In genomic region chr5:74386571-74387334, GRCh38 we compare ENCODE assay signal across 21 cellular contexts.
DNase-seq lines count a peak whose midpoint lies in the region; ATAC-seq, FAIRE-seq and TF ChIP-seq lines count a peak whose summit lies in the region.
"Had no signal": no experiment of that assay in that cellular context is flagged by ENCODE, and none has a peak within 500 bp of the region (broad histone marks: within the 10 kb centered on the region; RNA-seq: fewer than 3 reads in every experiment).

No MANE protein-coding gene starts in this region.

- H4K20me1 ChIP-seq in PC-3 (ENCODE audit: low read length), result no peaks in the 10 kb centered on the region

- peaks cover 45% of the 10 kb centered on the region for H3K4me1 ChIP-seq in PC-3 (ENCODE audit: insufficient read depth, low read length)
- H3K4me1 ChIP-seq: Peyer's patch had no signal

- no peaks in the 10 kb centered on the region for H3K9me2 ChIP-seq in PC-3 (replicated peaks; ENCODE audit: low read length)

- H3K4me3 ChIP-seq in PC-3 (ENCODE audit: low read length), result no peak overlapping the region
- H3K4me3 ChIP-seq in bronchial epithelial cell (ENCODE audit: low read depth, low read length), result no peak overlapping the region
- H3K4me3 ChIP-seq: neural progenitor cell, Peyer's patch had no signal

- H3K27ac Mint-ChIP-seq in WTC11, result no peak overlapping the region
- H3K27ac Mint-ChIP-seq: immature natural killer cell, neural progenitor cell, T-cell had no signal

- no peaks in the 10 kb centered on the region for H3K79me2 ChIP-seq in PC-3 (ENCODE audit: low read length)

- H3K36me3 ChIP-seq in PC-3 (ENCODE audit: low read depth, low read length), result no peaks in the 10 kb centered on the region
- H3K36me3 ChIP-seq in bronchial epithelial cell (ENCODE audit: control insufficient read depth, insufficient read depth, low read length), result no peaks in the 10 kb centered on the region
- H3K36me3 ChIP-seq: neural progenitor cell, Peyer's patch had no signal

- H3F3A ChIP-seq in PC-3 (ENCODE audit: low read length, unreplicated experiment), result peaks cover 6% of the 10 kb centered on the region

- POLR2A ChIA-PET in PC-3 (lab: Charles Lee; ENCODE audit: unreplicated experiment), result no interaction called here
- POLR2A ChIA-PET in WTC11 (lab: Charles Lee), result no interaction called here

- peak; percentile 70 for DNase-seq in Daoy (ENCODE audit: low read depth)
- DNase-seq in PC-3, result peak; percentile 87
- DNase-seq in bronchial epithelial cell (ENCODE audit: low read depth), result peak; percentile 94
- DNase-seq in non-pigmented ciliary epithelial cell (ENCODE audit: low read depth), result peak; percentile 58
- no peak for DNase-seq in AML-193 (lab: John Stamatoyannopoulos, UW)
- DNase-seq in substantia nigra (lab: John Stamatoyannopoulos, UW), result no peak
- DNase-seq in WTC11 (ENCODE audit: low spot score), result no peak
- no peak for DNase-seq in midbrain (lab: John Stamatoyannopoulos, UW)
- DNase-seq: activated CD8-positive, alpha-beta memory T cell treated with anti-CD3 and anti-CD28 coated beads for 24 hours; immature natural killer cell; NCI-H1092; NCI-H748 treated with DMSO at 0.1 percent for 48 hours; Peyer's patch; stimulated activated CD4-positive, alpha-beta T cell treated with anti-CD3 and anti-CD28 coated beads, Interleukin-4, amount 100 ng/mL, for 1 hour; stimulated activated CD8-positive, alpha-beta memory T cell treated with anti-CD3 and anti-CD28 coated beads, Interleukin-4, amount 100 ng/mL, for 48 hours; T-cell had no signal

- no peak overlapping the region for H3K4me3 Mint-ChIP-seq in WTC11
- H3K4me3 Mint-ChIP-seq: immature natural killer cell, neural progenitor cell, T-cell had no signal

- BruUV-seq in PC-3 (replicated peaks; lab: Mats Ljungman, UMichigan), result no TSS peak

- no peaks in the 10 kb centered on the region for H3K9me3 ChIP-seq in PC-3 (ENCODE audit: low read length)
- H3K9me3 ChIP-seq: Peyer's patch had no signal

- TF ChIP-seq CTCF in PC-3 (conservative IDR thresholded peaks at IDR 0.05; ENCODE audit: low read depth, low read length), result no peak
- no peak for TF ChIP-seq CTCF in bronchial epithelial cell (IDR thresholded peaks at IDR 0.05; ENCODE audit: insufficient read depth, low read length, severe bottlenecking)
- no peak for TF ChIP-seq CTCF in WTC11 (IDR thresholded peaks at IDR 0.05)

- peaks cover 20% of the 10 kb centered on the region for H3K4me1 Mint-ChIP-seq in WTC11
- H3K4me1 Mint-ChIP-seq: immature natural killer cell, T-cell had no signal

- CTCF ChIA-PET in PC-3 (lab: Charles Lee) (no interaction called here), WTC11 (lab: Charles Lee) (no interaction called here)

- no peak overlapping the region for H3K9ac ChIP-seq in PC-3 (ENCODE audit: low read length)
- H3K9ac ChIP-seq: neural progenitor cell had no signal

- H3K9me3 Mint-ChIP-seq in WTC11, result no peaks in the 10 kb centered on the region
- H3K9me3 Mint-ChIP-seq: immature natural killer cell, neural progenitor cell, T-cell had no signal

- no peak for FAIRE-seq in bronchial epithelial cell (lab: Jason Lieb, UNC)
- FAIRE-seq: endometrium, GM18507 had no signal

- H3K27me3 ChIP-seq in PC-3 (ENCODE audit: low read length) (no peaks in the 10 kb centered on the region), bronchial epithelial cell (ENCODE audit: control insufficient read depth, insufficient read depth, low read length) (no peaks in the 10 kb centered on the region)
- H3K27me3 ChIP-seq: neural progenitor cell, Peyer's patch had no signal

- H3K4me2 ChIP-seq in PC-3 (ENCODE audit: low read length), result peak overlapping the region; percentile 64
- H3K4me2 ChIP-seq: neural progenitor cell had no signal

- no peaks in the 10 kb centered on the region for H3K36me3 Mint-ChIP-seq in WTC11
- H3K36me3 Mint-ChIP-seq: immature natural killer cell, neural progenitor cell, T-cell had no signal

- H3K27me3 Mint-ChIP-seq in WTC11 (ENCODE audit: low read depth), result no peaks in the 10 kb centered on the region

- H3K27ac ChIP-seq in PC-3 (ENCODE audit: low read length) (peak overlapping the region; percentile 83), substantia nigra (ENCODE audit: low read depth, low read length, poor library complexity, severe bottlenecking) (no peak overlapping the region)
- H3K27ac ChIP-seq: neural progenitor cell, Peyer's patch, VCaP had no signal

- ATAC-seq in PC-3, result peak; percentile 85
- ATAC-seq in WTC11, result no peak
- ATAC-seq: sciatic nerve, T-cell had no signal

- intact Hi-C loops in PC-3 (cut with micrococcal nuclease), result loop anchor here (5.0 kb wide), 1 partner anchor 154 kb away; no protein-coding TSS in a partner anchor

- H2AFZ ChIP-seq in PC-3 (ENCODE audit: low read length), result 0 out of 2 replicates have a peak overlapping the region, but pooled peaks have one; percentile 23
- H2AFZ ChIP-seq: neural progenitor cell had no signal

TF ChIP-seq in WTC11, 78 proteins besides CTCF, POLR2A, EP300 and RAD21:
- TF ChIP-seq HMGXB4 (CRISPR knock-in tag; IDR thresholded peaks at IDR 0.05) (no peak), CDX4 (CRISPR knock-in tag; IDR thresholded peaks at IDR 0.05; ENCODE audit: borderline replicate concordance) (no peak), ATF2 (CRISPR knock-in tag; IDR thresholded peaks at IDR 0.05; ENCODE audit: borderline replicate concordance, low read depth) (no peak)

Comparison
In these comparisons a context has a peak if more than half of its experiments do, and no peak if none do; other contexts are left out.
1. DNase-seq: peak in Daoy (single experiment), PC-3 (single experiment), bronchial epithelial cell (single experiment) and non-pigmented ciliary epithelial cell (single experiment); none in AML-193 (0 of 2), substantia nigra (0 of 49), WTC11 (single experiment) and midbrain (single experiment).